1 cellular context compared by ENCODE assay signal in the genomic region with DNA sequence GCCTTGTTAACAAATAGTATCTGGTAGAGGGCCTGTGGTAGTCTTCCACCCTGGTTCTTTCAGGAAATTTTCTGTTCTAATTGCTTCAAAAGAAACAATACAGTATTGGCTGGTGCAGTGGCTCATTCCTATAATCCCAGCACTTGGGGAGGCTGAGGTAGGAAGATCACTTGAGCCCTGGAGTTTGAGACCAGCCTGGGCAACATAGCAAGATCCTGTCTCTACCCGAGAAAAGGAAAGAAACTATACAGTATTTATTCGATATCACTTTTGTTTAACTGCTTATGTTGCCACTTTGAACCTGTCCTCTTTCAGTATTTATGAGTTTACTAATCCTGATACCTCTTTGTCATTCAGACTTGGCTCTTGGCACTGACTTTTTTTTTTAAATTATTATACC.
TF ChIP-seq lines count a peak whose summit lies in the region.

No MANE protein-coding gene starts in this region.

TF ChIP-seq in HepG2, 621 proteins besides CTCF, POLR2A, EP300 and RAD21:
- TF ChIP-seq BCLAF1 (IDR thresholded peaks at IDR 0.05), result no peak
- TF ChIP-seq ZNF121 (CRISPR knock-in tag; IDR thresholded peaks at IDR 0.05), result peak; percentile 66; the same call in 1 of the 2 replicates
